Comparison of ENCODE assay signal across 22 cellular contexts in genomic region chr17:48432820-48433775, GRCh38. TPM values are rescaled to one million over a fixed set of nuclear protein-coding genes. Genes with fewer than 3 reads are reported as not detected.
"Had no signal": no experiment of that assay in that cellular context is flagged by ENCODE, and none has a peak within 500 bp of the region (broad histone marks: within the 10 kb centered on the region; RNA-seq: fewer than 3 reads in every experiment).

No MANE protein-coding gene starts in this region.

- FAIRE-seq: colon, islet of Langerhans, pancreas had no signal

- H3K36me3 ChIP-seq: pancreas, stomach had no signal

- H3K9me3 ChIP-seq: pancreas, stomach, testis had no signal

- H3K4me3 ChIP-seq: dorsolateral prefrontal cortex, lung, pancreas, smooth muscle cell, stomach, testis had no signal

- H3K4me1 ChIP-seq: pancreas, testis had no signal

- DNase-seq: activated CD4-positive, alpha-beta T cell treated with anti-CD3 and anti-CD28 coated beads, Interleukin-2, amount 50 U/mL, for 1 hour; activated CD8-positive, alpha-beta memory T cell treated with anti-CD3 and anti-CD28 coated beads for 24 hours; activated CD8-positive, alpha-beta memory T cell treated with anti-CD3 and anti-CD28 coated beads, Interleukin-2, amount 50 U/mL, for 48 hours; activated effector memory CD4-positive, alpha-beta T cell treated with anti-CD3 and anti-CD28 coated beads, Interleukin-2, amount 50 U/mL, for 16 hours; activated naive CD8-positive, alpha-beta T cell treated with anti-CD3 and anti-CD28 coated beads for 36 hours; activated T-cell treated with anti-CD3 and anti-CD28 coated beads, Interleukin-2, amount 50 U/mL, for 48 hours; foreskin melanocyte; hippocampal formation; left colon; pancreas; stimulated activated CD4-positive, alpha-beta T cell treated with anti-CD3 and anti-CD28 coated beads, Interleukin-4, amount 100 ng/mL, for 1 hour; stomach; T-helper 1 cell; T1000; testis had no signal

- H3K27me3 ChIP-seq: testis had no signal

- H3K4me2 ChIP-seq: smooth muscle cell had no signal

- H3K27ac ChIP-seq: pancreas, stomach, testis had no signal

RNA-seq across cellular contexts. Expression of gene SKAP1, which starts 3.1 kb away (rescaled TPM):
- total RNA-seq: myocyte, pulmonary artery endothelial cell, smooth muscle cell had no signal
- polyA plus RNA-seq: smooth muscle cell had no signal
